In the genomic region with DNA sequence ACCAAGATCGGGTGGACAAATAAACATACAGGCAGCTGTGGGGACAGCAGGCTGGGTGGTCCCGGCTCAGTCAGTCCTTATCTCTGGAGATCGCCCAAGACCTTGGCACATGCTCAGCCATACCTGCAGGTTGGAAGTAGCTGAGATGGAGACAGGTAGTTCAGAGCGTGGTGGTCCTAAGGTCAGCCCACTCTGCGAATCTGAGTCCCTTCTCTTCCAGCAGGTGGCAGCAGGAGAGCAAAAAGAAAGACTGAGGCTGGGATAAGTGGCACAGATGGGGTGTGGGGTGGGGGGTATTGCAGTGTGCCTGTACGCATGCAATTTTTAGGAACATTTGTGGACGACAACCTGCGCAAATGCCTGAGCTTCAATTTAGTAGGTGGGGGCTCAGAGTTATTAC, we compare ENCODE assay signal across 13 cellular contexts.
A peak's percentile ranks its signal among the peaks of the same experiment; 100 is the strongest.
DNase-seq lines count a peak whose midpoint lies in the region; FAIRE-seq and TF ChIP-seq lines count a peak whose summit lies in the region.
"Had no signal": no experiment of that assay in that cellular context is flagged by ENCODE, and none has a peak within 500 bp of the region (broad histone marks: within the 10 kb centered on the region; RNA-seq: fewer than 3 reads in every experiment).

No MANE protein-coding gene starts in this region.

- DNase-seq in AG09309 (ENCODE audit: low read depth) (no peak), GM13977 (ENCODE audit: low spot score) (no peak), RPMI7951 (ENCODE audit: low read depth) (peak; percentile 18), fibroblast of mammary gland (ENCODE audit: low read depth) (peak; percentile 12), GDM1 (lab: John Stamatoyannopoulos, UW) (no peak), activated gamma-delta T cell (lab: John Stamatoyannopoulos, UW) (no peak), H54 (ENCODE audit: insufficient read length, low spot score) (no peak), glomerular visceral epithelial cell (ENCODE audit: extremely low spot score) (no peak)
- DNase-seq: amygdala, GM23248, mesenchymal stem cell, Right ventricle myocardium superior, sigmoid colon had no signal

- no peak overlapping the region for H3K4me3 ChIP-seq in AG09309 (ENCODE audit: control insufficient read depth, low read depth, low read length)
- H3K4me3 ChIP-seq in fibroblast of mammary gland (ENCODE audit: control insufficient read depth, low read depth, low read length) = no peak overlapping the region
- H3K4me3 ChIP-seq: GM23248, sigmoid colon had no signal

- TF ChIP-seq CTCF in AG09309 (IDR thresholded peaks at IDR 0.05; ENCODE audit: control insufficient read depth, insufficient read depth, low read depth, low read length, missing control alignments) = peak; percentile 40
- TF ChIP-seq CTCF in GM13977 (IDR thresholded peaks at IDR 0.05; ENCODE audit: extremely low read depth, insufficient read depth, missing control alignments) = peak; percentile 33
- TF ChIP-seq CTCF in fibroblast of mammary gland (conservative IDR thresholded peaks at IDR 0.05; ENCODE audit: control insufficient read depth, insufficient read depth, low read depth, low read length) = peak; percentile 53

- in situ Hi-C loops in GM13977 (cut with MboI; ENCODE audit: low pct_unique_long_range_greater_than_20kb, low sequenced_read_pairs, unreplicated experiment) = no loop called here

- no peak for TF ChIP-seq POLR2A in H54 (IDR thresholded peaks at IDR 0.05; ENCODE audit: low read depth, low read length)

- FAIRE-seq in H54 (lab: Jason Lieb, UNC) = no peak

Comparison
In these comparisons a context has a peak if more than half of its experiments do, and no peak if none do; other contexts are left out.
1. DNase-seq: peak in RPMI7951 (single experiment) and fibroblast of mammary gland (single experiment); none in AG09309 (single experiment), GM13977 (single experiment), GDM1 (single experiment), activated gamma-delta T cell (single experiment), H54 (single experiment) and glomerular visceral epithelial cell (single experiment).
2. Peak in every context shown above with its lines, with median percentiles within 50 percentile points of each other: CTCF ChIP-seq.